36 cellular contexts compared by ENCODE assay signal in genomic region chr2:58197894-58198293, GRCh38.
"Had no signal": no experiment of that assay in that cellular context is flagged by ENCODE, and none has a peak within 500 bp of the region (broad histone marks: within the 10 kb centered on the region; RNA-seq: fewer than 3 reads in every experiment).

No MANE protein-coding gene starts in this region.

- H3K27ac Mint-ChIP-seq: activated CD4-positive, alpha-beta memory T cell treated with anti-CD3 and anti-CD28 coated beads, Interleukin-2, amount 10 ng/mL, durations not matched to agents 7 days and 5 days; activated CD4-positive, alpha-beta T cell treated with anti-CD3 and anti-CD28 coated beads for 36 hours; activated CD4-positive, alpha-beta T cell treated with anti-CD3 and anti-CD28 coated beads, Interleukin-2, amount 10 ng/mL, durations not matched to agents 7 days and 5 days; activated CD8-positive, alpha-beta memory T cell treated with anti-CD3 and anti-CD28 coated beads, Interleukin-2, amount 10 ng/mL, durations not matched to agents 7 days and 5 days; activated CD8-positive, alpha-beta T cell treated with anti-CD3 and anti-CD28 coated beads, Interleukin-2, amount 10 ng/mL, durations not matched to agents 7 days and 5 days; activated naive CD4-positive, alpha-beta T cell treated with anti-CD3 and anti-CD28 coated beads, Interleukin-2, amount 10 ng/mL, durations not matched to agents 7 days and 5 days; activated naive CD4-positive, alpha-beta T cell treated with anti-CD3 and anti-CD28 coated beads, Interleukin-2, amount 50 U/mL, for 24 hours; activated naive CD8-positive, alpha-beta T cell; activated naive CD8-positive, alpha-beta T cell treated with anti-CD3 and anti-CD28 coated beads, Interleukin-2, amount 10 ng/mL, durations not matched to agents 7 days and 5 days; activated naive CD8-positive, alpha-beta T cell treated with anti-CD3 and anti-CD28 coated beads, Interleukin-2, amount 50 U/mL, for 24 hours; activated T-cell treated with anti-CD3 and anti-CD28 coated beads, Interleukin-2, amount 50 U/mL, for 24 hours; activated T-helper 2 cell treated with anti-CD3 and anti-CD28 coated beads, Interferon-gamma antibody, Interleukin-2, Interleukin-4, amounts not matched to agents 10 μg/mL and 5 μg/mL and 100 μg/mL, durations not matched to agents 14 hours and 24 hours and 36 hours; brain; T-helper 2 cell treated with Interferon-gamma antibody and Interleukin-4, amounts not matched to agents 5 μg/mL and 100 μg/mL, for 36 hours had no signal

- H3K4me3 Mint-ChIP-seq: activated CD4-positive, alpha-beta memory T cell treated with anti-CD3 and anti-CD28 coated beads, Interleukin-2, amount 10 ng/mL, durations not matched to agents 7 days and 5 days; activated CD4-positive, alpha-beta T cell treated with anti-CD3 and anti-CD28 coated beads for 36 hours; activated CD4-positive, alpha-beta T cell treated with anti-CD3 and anti-CD28 coated beads, Interleukin-2, amount 10 ng/mL, durations not matched to agents 7 days and 5 days; activated CD8-positive, alpha-beta memory T cell treated with anti-CD3 and anti-CD28 coated beads, Interleukin-2, amount 10 ng/mL, durations not matched to agents 7 days and 5 days; activated CD8-positive, alpha-beta T cell treated with anti-CD3 and anti-CD28 coated beads, Interleukin-2, amount 10 ng/mL, durations not matched to agents 7 days and 5 days; activated naive CD4-positive, alpha-beta T cell treated with anti-CD3 and anti-CD28 coated beads, Interleukin-2, amount 10 ng/mL, durations not matched to agents 7 days and 5 days; activated naive CD4-positive, alpha-beta T cell treated with anti-CD3 and anti-CD28 coated beads, Interleukin-2, amount 50 U/mL, for 24 hours; activated naive CD8-positive, alpha-beta T cell; activated naive CD8-positive, alpha-beta T cell treated with anti-CD3 and anti-CD28 coated beads, Interleukin-2, amount 10 ng/mL, durations not matched to agents 7 days and 5 days; activated naive CD8-positive, alpha-beta T cell treated with anti-CD3 and anti-CD28 coated beads, Interleukin-2, amount 50 U/mL, for 24 hours; activated T-cell treated with anti-CD3 and anti-CD28 coated beads, Interleukin-2, amount 50 U/mL, for 24 hours; brain; central memory CD8-positive, alpha-beta T cell; T-helper 2 cell treated with Interferon-gamma antibody and Interleukin-4, amounts not matched to agents 5 μg/mL and 100 μg/mL, for 36 hours had no signal

- DNase-seq: activated CD4-positive, alpha-beta memory T cell treated with anti-CD3 and anti-CD28 coated beads, Interleukin-2, amount 10 ng/mL, durations not matched to agents 7 days and 5 days; activated CD4-positive, alpha-beta T cell treated with anti-CD3 and anti-CD28 coated beads for 1 hour; activated CD4-positive, alpha-beta T cell treated with anti-CD3 and anti-CD28 coated beads for 36 hours; activated CD4-positive, alpha-beta T cell treated with anti-CD3 and anti-CD28 coated beads for 48 hours; activated CD4-positive, alpha-beta T cell treated with anti-CD3 and anti-CD28 coated beads, Interleukin-2, amount 10 ng/mL, durations not matched to agents 7 days and 5 days; activated CD4-positive, alpha-beta T cell treated with anti-CD3 and anti-CD28 coated beads, Interleukin-2, amount 50 U/mL, for 48 hours; activated CD4-positive, CD25-positive, alpha-beta regulatory T cell; activated CD8-positive, alpha-beta memory T cell treated with anti-CD3 and anti-CD28 coated beads for 24 hours; activated CD8-positive, alpha-beta memory T cell treated with anti-CD3 and anti-CD28 coated beads, Interleukin-2, amount 10 ng/mL, durations not matched to agents 7 days and 5 days; activated CD8-positive, alpha-beta memory T cell treated with anti-CD3 and anti-CD28 coated beads, Interleukin-2, amount 50 U/mL, for 48 hours; activated CD8-positive, alpha-beta T cell treated with anti-CD3 and anti-CD28 coated beads, Interleukin-2, amount 10 ng/mL, durations not matched to agents 7 days and 5 days; activated effector memory CD4-positive, alpha-beta T cell treated with Interleukin-2 at 50 U/mL for 16 hours; activated gamma-delta T cell; activated naive CD4-positive, alpha-beta T cell treated with anti-CD3 and anti-CD28 coated beads, Interleukin-2, amount 10 ng/mL, durations not matched to agents 7 days and 5 days; activated naive CD4-positive, alpha-beta T cell treated with Interleukin-2 at 50 U/mL for 16 hours; activated naive CD8-positive, alpha-beta T cell treated with anti-CD3 and anti-CD28 coated beads, Interleukin-2, amount 10 ng/mL, durations not matched to agents 7 days and 5 days; activated naive CD8-positive, alpha-beta T cell treated with anti-CD3 and anti-CD28 coated beads, Interleukin-2, amount 50 U/mL, for 24 hours; activated T-cell treated with anti-CD3 and anti-CD28 coated beads, Interleukin-2, amount 50 U/mL, for 24 hours; activated T-cell treated with anti-CD3 and anti-CD28 coated beads, Interleukin-2, amount 50 U/mL, for 48 hours; amygdala; anterior cingulate cortex; caudate nucleus; cerebellar nuclear complex; T-helper 2 cell; T-helper 9 cell had no signal

- H3K4me1 Mint-ChIP-seq: activated CD4-positive, alpha-beta memory T cell treated with anti-CD3 and anti-CD28 coated beads, Interleukin-2, amount 10 ng/mL, durations not matched to agents 7 days and 5 days; activated CD4-positive, alpha-beta T cell treated with anti-CD3 and anti-CD28 coated beads for 36 hours; activated CD4-positive, alpha-beta T cell treated with anti-CD3 and anti-CD28 coated beads, Interleukin-2, amount 10 ng/mL, durations not matched to agents 7 days and 5 days; activated CD8-positive, alpha-beta memory T cell treated with anti-CD3 and anti-CD28 coated beads, Interleukin-2, amount 10 ng/mL, durations not matched to agents 7 days and 5 days; activated naive CD4-positive, alpha-beta T cell treated with anti-CD3 and anti-CD28 coated beads, Interleukin-2, amount 10 ng/mL, durations not matched to agents 7 days and 5 days; activated naive CD4-positive, alpha-beta T cell treated with anti-CD3 and anti-CD28 coated beads, Interleukin-2, amount 50 U/mL, for 24 hours; activated naive CD8-positive, alpha-beta T cell treated with anti-CD3 and anti-CD28 coated beads, Interleukin-2, amount 50 U/mL, for 24 hours; central memory CD8-positive, alpha-beta T cell had no signal

- H3K27me3 Mint-ChIP-seq: activated CD4-positive, alpha-beta memory T cell treated with anti-CD3 and anti-CD28 coated beads, Interleukin-2, amount 10 ng/mL, durations not matched to agents 7 days and 5 days; activated CD4-positive, alpha-beta T cell treated with anti-CD3 and anti-CD28 coated beads for 36 hours; activated CD4-positive, alpha-beta T cell treated with anti-CD3 and anti-CD28 coated beads, Interleukin-2, amount 10 ng/mL, durations not matched to agents 7 days and 5 days; activated CD8-positive, alpha-beta memory T cell treated with anti-CD3 and anti-CD28 coated beads, Interleukin-2, amount 10 ng/mL, durations not matched to agents 7 days and 5 days; activated naive CD4-positive, alpha-beta T cell treated with anti-CD3 and anti-CD28 coated beads, Interleukin-2, amount 10 ng/mL, durations not matched to agents 7 days and 5 days; activated naive CD4-positive, alpha-beta T cell treated with anti-CD3 and anti-CD28 coated beads, Interleukin-2, amount 50 U/mL, for 24 hours; activated naive CD8-positive, alpha-beta T cell; activated naive CD8-positive, alpha-beta T cell treated with anti-CD3 and anti-CD28 coated beads, Interleukin-2, amount 10 ng/mL, durations not matched to agents 7 days and 5 days; activated naive CD8-positive, alpha-beta T cell treated with anti-CD3 and anti-CD28 coated beads, Interleukin-2, amount 50 U/mL, for 24 hours; activated T-cell treated with anti-CD3 and anti-CD28 coated beads, Interleukin-2, amount 50 U/mL, for 24 hours; central memory CD8-positive, alpha-beta T cell had no signal

- H3K9me3 Mint-ChIP-seq: activated CD4-positive, alpha-beta memory T cell treated with anti-CD3 and anti-CD28 coated beads, Interleukin-2, amount 10 ng/mL, durations not matched to agents 7 days and 5 days; activated CD4-positive, alpha-beta T cell treated with anti-CD3 and anti-CD28 coated beads, Interleukin-2, amount 10 ng/mL, durations not matched to agents 7 days and 5 days; activated naive CD4-positive, alpha-beta T cell treated with anti-CD3 and anti-CD28 coated beads, Interleukin-2, amount 10 ng/mL, durations not matched to agents 7 days and 5 days; activated naive CD4-positive, alpha-beta T cell treated with anti-CD3 and anti-CD28 coated beads, Interleukin-2, amount 50 U/mL, for 24 hours; activated naive CD8-positive, alpha-beta T cell treated with anti-CD3 and anti-CD28 coated beads, Interleukin-2, amount 10 ng/mL, durations not matched to agents 7 days and 5 days; activated naive CD8-positive, alpha-beta T cell treated with anti-CD3 and anti-CD28 coated beads, Interleukin-2, amount 50 U/mL, for 24 hours; activated T-cell treated with anti-CD3 and anti-CD28 coated beads, Interleukin-2, amount 50 U/mL, for 24 hours; activated T-helper 2 cell treated with anti-CD3 and anti-CD28 coated beads, Interferon-gamma antibody, Interleukin-2, Interleukin-4, amounts not matched to agents 10 μg/mL and 5 μg/mL and 100 μg/mL, durations not matched to agents 14 hours and 24 hours and 36 hours; brain; central memory CD8-positive, alpha-beta T cell; T-helper 2 cell treated with Interferon-gamma antibody and Interleukin-4, amounts not matched to agents 5 μg/mL and 100 μg/mL, for 36 hours had no signal

- H3K4me3 ChIP-seq: ascending aorta, cardiac muscle cell had no signal

- H3K27ac ChIP-seq: ascending aorta, cardiac muscle cell, VCaP had no signal

- H3K9me3 ChIP-seq: ascending aorta had no signal

- FAIRE-seq: bronchial epithelial cell had no signal

- ATAC-seq: activated CD4-positive, alpha-beta T cell treated with anti-CD3 and anti-CD28 coated beads for 36 hours; activated CD4-positive, CD25-positive, alpha-beta regulatory T cell treated with anti-CD3 and anti-CD28 coated beads, Interleukin-2, amount 50 U/mL, for 24 hours; activated CD8-positive, alpha-beta memory T cell treated with anti-CD3 and anti-CD28 coated beads, Interleukin-2, amount 10 ng/mL, durations not matched to agents 7 days and 5 days; activated CD8-positive, alpha-beta T cell treated with anti-CD3 and anti-CD28 coated beads, Interleukin-2, amount 10 ng/mL, durations not matched to agents 7 days and 5 days; activated naive CD8-positive, alpha-beta T cell treated with anti-CD3 and anti-CD28 coated beads, Interleukin-2, amount 50 U/mL, for 24 hours had no signal

- H3K27me3 ChIP-seq: ascending aorta, cardiac muscle cell had no signal

- H3K36me3 Mint-ChIP-seq: activated naive CD4-positive, alpha-beta T cell treated with anti-CD3 and anti-CD28 coated beads, Interleukin-2, amount 50 U/mL, for 24 hours had no signal

- H3K4me1 ChIP-seq: ascending aorta had no signal
